Comparison of ENCODE assay signal across 9 cellular contexts in genomic region chr11:123580557-123581275, GRCh38.
DNase-seq lines count a peak whose midpoint lies in the region; ATAC-seq and TF ChIP-seq lines count a peak whose summit lies in the region.
"Had no signal": no experiment of that assay in that cellular context is flagged by ENCODE, and none has a peak within 500 bp of the region (broad histone marks: within the 10 kb centered on the region; RNA-seq: fewer than 3 reads in every experiment).

No MANE protein-coding gene starts in this region.

- H3K36me3 ChIP-seq in A673 (ENCODE audit: insufficient read depth, low read length, poor library complexity, severe bottlenecking) = no peaks in the 10 kb centered on the region
- H3K36me3 ChIP-seq in effector memory CD4-positive, alpha-beta T cell (ENCODE audit: control insufficient read depth, insufficient read depth, low read length) = no peaks in the 10 kb centered on the region

- H3K27me3 Mint-ChIP-seq in activated CD4-positive, alpha-beta memory T cell treated with anti-CD3 and anti-CD28 coated beads for 36 hours = no peaks in the 10 kb centered on the region

- no peak overlapping the region for H3K4me3 Mint-ChIP-seq in activated CD4-positive, alpha-beta memory T cell treated with anti-CD3 and anti-CD28 coated beads for 36 hours
- H3K4me3 Mint-ChIP-seq: stimulated activated naive CD8-positive, alpha-beta T cell treated with anti-CD3 and anti-CD28 coated beads, Interleukin-15, Interleukin-2, amounts not matched to agents 100 ng/mL and 50 ng/mL, for 24 hours had no signal

- POLR2A ChIA-PET in A673 (lab: Charles Lee; ENCODE audit: low non-redundant PET) = no interaction called here
- POLR2A ChIA-PET in activated CD4-positive, alpha-beta memory T cell treated with anti-CD3 and anti-CD28 coated beads for 36 hours (lab: Charles Lee) = interaction anchor here (0.5 kb wide), 1 partner anchor 317 kb away, joined by 3 read pairs; no protein-coding TSS in a partner anchor

- no peaks in the 10 kb centered on the region for H3K27me3 ChIP-seq in A673 (replicated peaks; ENCODE audit: insufficient read depth, low read depth, low read length, poor library complexity)
- H3K27me3 ChIP-seq in effector memory CD4-positive, alpha-beta T cell (replicated peaks; ENCODE audit: control insufficient read depth, insufficient read depth, low read length, poor library complexity, severe bottlenecking) = no peaks in the 10 kb centered on the region

- H3K27ac Mint-ChIP-seq in activated CD4-positive, alpha-beta memory T cell treated with anti-CD3 and anti-CD28 coated beads for 36 hours = no peak overlapping the region
- H3K27ac Mint-ChIP-seq: stimulated activated naive CD8-positive, alpha-beta T cell treated with anti-CD3 and anti-CD28 coated beads, Interleukin-15, Interleukin-2, amounts not matched to agents 100 ng/mL and 50 ng/mL, for 24 hours had no signal

- H3K9me3 ChIP-seq in A673 (ENCODE audit: low read depth, low read length, poor library complexity, severe bottlenecking) = no peaks in the 10 kb centered on the region
- H3K9me3 ChIP-seq in effector memory CD4-positive, alpha-beta T cell (ENCODE audit: control insufficient read depth, low read length) = no peaks in the 10 kb centered on the region

- TF ChIP-seq CTCF in A673 (conservative IDR thresholded peaks at IDR 0.05; ENCODE audit: low read depth, low read length) = peak; percentile 99

- H3K4me3 ChIP-seq in A673 (ENCODE audit: low read depth, low read length, poor library complexity, severe bottlenecking) = no peak overlapping the region
- no peak overlapping the region for H3K4me3 ChIP-seq in effector memory CD4-positive, alpha-beta T cell (ENCODE audit: insufficient read depth, low read depth, low read length, poor library complexity, severe bottlenecking)

- no peak overlapping the region for H3K27ac ChIP-seq in A673 (ENCODE audit: low read depth, low read length, poor library complexity, severe bottlenecking)
- no peak overlapping the region for H3K27ac ChIP-seq in effector memory CD4-positive, alpha-beta T cell (ENCODE audit: insufficient read depth, low read length, poor library complexity, severe bottlenecking)

- peak; percentile 65 for DNase-seq in A673 (ENCODE audit: low spot score)
- peak; percentile 76 for DNase-seq in NCI-H2196 treated with DMSO at 0.1 percent for 48 hours (lab: John Stamatoyannopoulos, UW; ENCODE audit: unreplicated experiment)
- DNase-seq in activated CD4-positive, alpha-beta memory T cell treated with anti-CD3 and anti-CD28 coated beads for 36 hours = peak; percentile 79
- peak; percentile 13 to 43 (median 27) for DNase-seq in effector memory CD4-positive, alpha-beta T cell
- peak; percentile 74 for DNase-seq in mucosa of gallbladder (ENCODE audit: low spot score)
- DNase-seq in stimulated activated CD8-positive, alpha-beta memory T cell treated with anti-CD3 and anti-CD28 coated beads, Interleukin-7, amount 100 ng/mL, for 48 hours (ENCODE audit: extremely low read depth in 1 of 2, low read depth in 1 of 2) = peak; percentile 27 to 51

- H3K4me1 ChIP-seq in A673 (ENCODE audit: insufficient read depth, low read length, poor library complexity, severe bottlenecking) = peaks cover 4% of the 10 kb centered on the region
- H3K4me1 ChIP-seq in effector memory CD4-positive, alpha-beta T cell (ENCODE audit: control insufficient read depth, insufficient read depth, low read length, poor library complexity, severe bottlenecking) = no peaks in the 10 kb centered on the region

- BruUV-seq in A673 (replicated peaks; lab: Mats Ljungman, UMichigan) = no TSS peak

- ATAC-seq in GM18520 (IDR thresholded peaks at IDR 0.05; ENCODE audit: unreplicated experiment) (peak; percentile 64), HG02981 (IDR thresholded peaks at IDR 0.05; ENCODE audit: unreplicated experiment) (peak; percentile 72)

- H3K9me3 Mint-ChIP-seq in activated CD4-positive, alpha-beta memory T cell treated with anti-CD3 and anti-CD28 coated beads for 36 hours = no peaks in the 10 kb centered on the region
- H3K9me3 Mint-ChIP-seq: stimulated activated naive CD8-positive, alpha-beta T cell treated with anti-CD3 and anti-CD28 coated beads, Interleukin-15, Interleukin-2, amounts not matched to agents 100 ng/mL and 50 ng/mL, for 24 hours had no signal

- intact Hi-C loops in A673 (cut with micrococcal nuclease; ENCODE audit: unreplicated experiment) = loop anchor here (1.0 kb wide), 1 partner anchor 127 kb away; no protein-coding TSS in a partner anchor
- intact Hi-C loops in activated CD4-positive, alpha-beta memory T cell treated with anti-CD3 and anti-CD28 coated beads for 36 hours (cut with micrococcal nuclease) = loop anchor here (1.0 kb wide), 1 partner anchor 127 kb away; no protein-coding TSS in a partner anchor

- H3K36me3 Mint-ChIP-seq in activated CD4-positive, alpha-beta memory T cell treated with anti-CD3 and anti-CD28 coated beads for 36 hours = no peaks in the 10 kb centered on the region

- CTCF ChIA-PET in A673 (lab: Charles Lee) = interaction anchor here (0.7 to 1.3 kb wide), 4 partner anchors 112 to 780 kb away, joined by 3 to 6 read pairs (median 4); no protein-coding TSS in a partner anchor
- CTCF ChIA-PET in activated CD4-positive, alpha-beta memory T cell treated with anti-CD3 and anti-CD28 coated beads for 36 hours (lab: Charles Lee) = interaction anchor here (0.6 to 2.1 kb wide), 36 partner anchors 9 to 784 kb away, joined by 3 to 20 read pairs (median 4); no protein-coding TSS in a partner anchor

- H3K4me1 Mint-ChIP-seq in activated CD4-positive, alpha-beta memory T cell treated with anti-CD3 and anti-CD28 coated beads for 36 hours (ENCODE audit: low read depth) = peaks cover 12% of the 10 kb centered on the region

Comparison
In these comparisons a context has a peak if more than half of its experiments do, and no peak if none do; other contexts are left out.
1. DNase-seq: peak in every context shown above with its lines; median percentile 79 in activated CD4-positive, alpha-beta memory T cell treated with anti-CD3 and anti-CD28 coated beads for 36 hours; 76 in NCI-H2196 treated with DMSO at 0.1 percent for 48 hours; 74 in mucosa of gallbladder; 65 in A673; 39 in stimulated activated CD8-positive, alpha-beta memory T cell treated with anti-CD3 and anti-CD28 coated beads, Interleukin-7, amount 100 ng/mL, for 48 hours; 27 in effector memory CD4-positive, alpha-beta T cell.